In the genomic region with DNA sequence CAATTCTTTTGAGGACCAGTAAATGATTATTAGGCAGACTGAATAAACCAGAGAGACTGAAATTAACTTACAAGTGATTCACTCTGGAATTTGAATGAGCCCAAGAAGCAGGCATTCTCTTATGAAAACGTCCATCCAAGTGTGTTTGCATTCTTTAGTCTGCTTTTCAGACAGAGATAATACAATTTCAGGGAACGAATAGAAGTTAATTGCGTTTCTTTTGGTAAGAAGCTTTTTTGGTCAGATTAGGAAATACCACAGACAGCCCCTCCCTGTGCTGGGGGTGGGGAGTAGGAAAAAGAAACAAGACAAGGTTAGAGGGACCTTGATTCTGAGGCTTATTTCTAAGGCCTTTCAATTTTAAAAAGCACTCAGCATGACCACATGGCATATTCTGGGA, we compare ENCODE assay signal across 17 cellular contexts.
DNase-seq lines count a peak whose midpoint lies in the region; ATAC-seq, FAIRE-seq and TF ChIP-seq lines count a peak whose summit lies in the region.
"Had no signal": no experiment of that assay in that cellular context is flagged by ENCODE, and none has a peak within 500 bp of the region (broad histone marks: within the 10 kb centered on the region; RNA-seq: fewer than 3 reads in every experiment).

No MANE protein-coding gene starts in this region.

- H3K79me1 ChIP-seq in H1 (ENCODE audit: low read depth, low read length): no peaks in the 10 kb centered on the region

- H3K79me2 ChIP-seq in H1 (ENCODE audit: control insufficient read depth in 1 of 2, insufficient read depth in 2 of 2, low read length in 2 of 2): no peaks in the 10 kb centered on the region

- H3K27ac ChIP-seq in H1 (ENCODE audit: low read depth, low read length): no peak overlapping the region
- H3K27ac ChIP-seq: BLaER1, uterus, WERI-Rb-1 had no signal

- POLR2A ChIA-PET in H1 (lab: Charles Lee; ENCODE audit: partially characterized antibody): no interaction called here

- 12% methylated on average over 3 of the region's 3 CpGs; no CpG with 5 or more reads in 1 of the 2 experiments for WGBS in H1 (ENCODE audit: extremely low coverage in 1 of 2, insufficient coverage in 1 of 2, insufficient read length in 1 of 2, insufficient replicate concordance in 2 of 2, low coverage in 1 of 2, low lambda C conversion rate in 2 of 2, missing lambda C conversion rate in 1 of 2), 2 experiments

- no peak overlapping the region for H4K5ac ChIP-seq in H1 (ENCODE audit: insufficient read length, low read depth, low read length)

- peaks cover 11% of the 10 kb centered on the region for H3K4me1 ChIP-seq in ES-I3 (ENCODE audit: insufficient read depth, low read length)
- H3K4me1 ChIP-seq in H1 (replicated peaks in 1 of 4; ENCODE audit: control insufficient read depth in 3 of 4, insufficient read depth in 4 of 4, low read length in 3 of 4): peaks cover 0 to 9% (median 1%) of the 10 kb centered on the region in 4 experiments; a peak in 4 of 7 replicates
- peaks cover 17% of the 10 kb centered on the region for H3K4me1 ChIP-seq in neuron (ENCODE audit: insufficient read depth, low read length)
- H3K4me1 ChIP-seq: BLaER1, uterus had no signal

- no peak for TF ChIP-seq RAD21 in H1 (IDR thresholded peaks at IDR 0.05 in 1 of 2, conservative IDR thresholded peaks at IDR 0.05 in 1 of 2; ENCODE audit: low read depth in 2 of 2, low read length in 2 of 2)

- H3K18ac ChIP-seq in H1 (ENCODE audit: extremely low read depth, low read length): no peak overlapping the region

- TF ChIP-seq CTCF in H1 (IDR thresholded peaks at IDR 0.05; ENCODE audit: control extremely low read depth in 1 of 3, insufficient read depth in 1 of 3, low read depth in 1 of 3, low read length in 3 of 3): no peak

- H2AFZ ChIP-seq in H1 (ENCODE audit: low read length) (0 out of 2 replicates have a peak overlapping the region, but pooled peaks have one; percentile 31), neuron (ENCODE audit: low read depth, low read length) (peak overlapping the region; percentile 76)

- ATAC-seq in GM21367 (IDR thresholded peaks at IDR 0.05; ENCODE audit: unreplicated experiment) (no peak), HG03280 (IDR thresholded peaks at IDR 0.05; ENCODE audit: unreplicated experiment) (no peak)

- H3K9ac ChIP-seq in ES-I3 (ENCODE audit: low read depth, low read length) (peak overlapping the region; percentile 0; the same call in 1 of the 2 replicates), H1 (replicated peaks in 1 of 4; ENCODE audit: extremely low read depth in 1 of 4, low read depth in 3 of 4, low read length in 3 of 4) (no peak overlapping the region)
- H3K9ac ChIP-seq: BLaER1 had no signal

- CTCF ChIA-PET in H1 (lab: Charles Lee; ENCODE audit: partially characterized antibody): no interaction called here

- H3K9me3 ChIP-seq in ES-I3 (ENCODE audit: control insufficient read depth, insufficient read depth, low read length) (no peaks in the 10 kb centered on the region), H1 (ENCODE audit: insufficient read depth in 2 of 2, low read depth in 1 of 2, low read length in 1 of 2) (no peaks in the 10 kb centered on the region), neuron (ENCODE audit: low read length) (no peaks in the 10 kb centered on the region)
- H3K9me3 ChIP-seq: BLaER1, uterus had no signal

- H3K27me3 ChIP-seq in H1 (replicated peaks in 1 of 4; ENCODE audit: control insufficient read depth in 3 of 4, extremely low read depth in 1 of 4, insufficient read depth in 3 of 4, low read length in 3 of 4): no peaks in the 10 kb centered on the region
- H3K27me3 ChIP-seq in neuron (ENCODE audit: insufficient read depth, low read length): no peaks in the 10 kb centered on the region
- H3K27me3 ChIP-seq: BLaER1, uterus had no signal

- H2BK5ac ChIP-seq in H1 (ENCODE audit: low read depth, low read length): no peak overlapping the region

- H2BK120ac ChIP-seq in H1 (replicated peaks; ENCODE audit: low read depth, low read length): no peak overlapping the region

- no peak for TF ChIP-seq POLR2A in H1 (IDR thresholded peaks at IDR 0.05; ENCODE audit: control extremely low read depth in 1 of 2, low read depth in 2 of 2, low read length in 2 of 2)

- no peak overlapping the region for H3K23ac ChIP-seq in H1 (ENCODE audit: insufficient read length)

- no peak overlapping the region for H4K91ac ChIP-seq in H1 (replicated peaks; ENCODE audit: insufficient read length, low read length)

- peak overlapping the region in 1 of 4 experiments; percentile 10; a peak in 1 of 8 replicates for H3K4me3 ChIP-seq in H1 (ENCODE audit: extremely low read depth in 1 of 4, insufficient read depth in 2 of 4, low read depth in 3 of 4, low read length in 4 of 4)
- peak overlapping the region; percentile 21 for H3K4me3 ChIP-seq in neuron (ENCODE audit: low read length)
- H3K4me3 ChIP-seq: BLaER1, uterus had no signal

- no peak overlapping the region for H3K14ac ChIP-seq in H1 (ENCODE audit: insufficient read length)

- DNase-seq in OCI-M1 (lab: John Stamatoyannopoulos, UW): peak; percentile 77
- peak in 1 of 2 experiments; percentile 17 for DNase-seq in H1 (ENCODE audit: low read depth in 1 of 2, low spot score in 2 of 2)
- DNase-seq in anterior cingulate cortex (lab: John Stamatoyannopoulos, UW): no peak
- no peak for DNase-seq in NCI-H69 (lab: John Stamatoyannopoulos, UW)
- DNase-seq: activated gamma-delta T cell, HFFc6, NCI-H1436, NCI-H446 treated with DMSO at 0.1 percent for 48 hours, small intestine, uterus, WERI-Rb-1 had no signal

- H2BK15ac ChIP-seq in H1 (ENCODE audit: low read length): no peak overlapping the region

- no peak overlapping the region for H2AK5ac ChIP-seq in H1 (ENCODE audit: low read depth, low read length)

- no peak overlapping the region for H3K56ac ChIP-seq in H1 (replicated peaks; ENCODE audit: insufficient read length, low read depth, low read length)

- H3K4me2 ChIP-seq in H1 (ENCODE audit: insufficient read depth in 1 of 2, low read depth in 2 of 2, low read length in 2 of 2): peak overlapping the region; percentile 25 to 39; a peak in 3 of 4 replicates
- H3K4me2 ChIP-seq: BLaER1 had no signal

- no peaks in the 10 kb centered on the region for H3K23me2 ChIP-seq in H1 (ENCODE audit: low read depth, low read length)

- no peak overlapping the region for H4K8ac ChIP-seq in H1 (ENCODE audit: extremely low read depth, insufficient read depth, low read length)

- no peak overlapping the region for H2BK12ac ChIP-seq in H1 (ENCODE audit: low read depth, low read length)

- H2BK20ac ChIP-seq in H1 (ENCODE audit: low read length): no peak overlapping the region

- H3K4ac ChIP-seq in H1 (replicated peaks; ENCODE audit: insufficient read length, low read depth, low read length): no peak overlapping the region

- no peaks in the 10 kb centered on the region for H4K20me1 ChIP-seq in H1 (replicated peaks in 1 of 2; ENCODE audit: control insufficient read depth in 1 of 2, insufficient read depth in 2 of 2, low read length in 2 of 2)
- H4K20me1 ChIP-seq: BLaER1 had no signal

- H3K36me3 ChIP-seq in ES-I3 (ENCODE audit: insufficient read depth, low read length) (no peaks in the 10 kb centered on the region), H1 (ENCODE audit: control insufficient read depth in 2 of 4, insufficient read depth in 4 of 4, low read length in 3 of 4) (no peaks in the 10 kb centered on the region), neuron (ENCODE audit: insufficient read depth, low read length) (no peaks in the 10 kb centered on the region)
- H3K36me3 ChIP-seq: BLaER1, uterus, WERI-Rb-1 had no signal

- TF ChIP-seq EP300 in H1 (IDR thresholded peaks at IDR 0.05; ENCODE audit: borderline replicate concordance in 1 of 2, low read depth in 2 of 2, low read length in 2 of 2): no peak

- no peak for FAIRE-seq in H1 (lab: Jason Lieb, UNC)
- FAIRE-seq: bronchial epithelial cell, small intestine had no signal

TF ChIP-seq in H1, 55 proteins besides CTCF, POLR2A, EP300 and RAD21:
- TF ChIP-seq RBBP5 (IDR thresholded peaks at IDR 0.05; ENCODE audit: borderline replicate concordance, low read depth, low read length) (no peak), TCF12 (IDR thresholded peaks at IDR 0.05; ENCODE audit: low read depth, low read length) (no peak), TBP (IDR thresholded peaks at IDR 0.05; ENCODE audit: low read depth, low read length) (no peak), SIX5 (IDR thresholded peaks at IDR 0.05; ENCODE audit: low read depth, low read length) (no peak), RFX5 (IDR thresholded peaks at IDR 0.05; ENCODE audit: borderline replicate concordance, low read depth, low read length) (no peak), CHD2 (IDR thresholded peaks at IDR 0.05; ENCODE audit: low read length) (no peak), GABPA (IDR thresholded peaks at IDR 0.05; ENCODE audit: borderline replicate concordance, insufficient read depth, low read length) (no peak), SUZ12 (IDR thresholded peaks at IDR 0.05; ENCODE audit: low read length) (no peak), HDAC2 (IDR thresholded peaks at IDR 0.05; ENCODE audit: borderline replicate concordance in 1 of 2, low read depth in 2 of 2, low read length in 2 of 2) (no peak), SIRT6 (IDR thresholded peaks at IDR 0.05; ENCODE audit: low read length) (no peak), SRF (IDR thresholded peaks at IDR 0.05; ENCODE audit: low read depth, low read length) (no peak), ASH2L (IDR thresholded peaks at IDR 0.05; ENCODE audit: low read length) (no peak), ZNF274 (IDR thresholded peaks at IDR 0.05; ENCODE audit: borderline replicate concordance, extremely low read depth, low read length) (no peak), TAF1 (IDR thresholded peaks at IDR 0.05; ENCODE audit: low read depth, low read length) (no peak), KDM1A (IDR thresholded peaks at IDR 0.05; ENCODE audit: borderline replicate concordance, low read length) (no peak), NRF1 (IDR thresholded peaks at IDR 0.05; ENCODE audit: low read depth, low read length) (no peak), MAFK (IDR thresholded peaks at IDR 0.05; ENCODE audit: low read depth, low read length) (no peak), CTBP2 (IDR thresholded peaks at IDR 0.05; ENCODE audit: borderline replicate concordance, insufficient read depth, insufficient read length, low read length) (no peak), NANOG (IDR thresholded peaks at IDR 0.05; ENCODE audit: insufficient read depth, low read depth, low read length, poor library complexity, severe bottlenecking) (no peak)
TF ChIP-seq in H1: peak in this region for 0.
